In genomic region chr14:56581041-56581727, GRCh38 we compare ENCODE assay signal across 9 cellular contexts. TPM values are rescaled to one million over a fixed set of nuclear protein-coding genes. Genes with fewer than 3 reads are reported as not detected.
A peak's percentile ranks its signal among the peaks of the same experiment; 100 is the strongest.
DNase-seq lines count a peak whose midpoint lies in the region; FAIRE-seq and TF ChIP-seq lines count a peak whose summit lies in the region.
"Had no signal": no experiment of that assay in that cellular context is flagged by ENCODE, and none has a peak within 500 bp of the region (broad histone marks: within the 10 kb centered on the region; RNA-seq: fewer than 3 reads in every experiment).

No MANE protein-coding gene starts in this region.

- peak overlapping the region; percentile 99 for H3K4me3 ChIP-seq in GM12865 (ENCODE audit: low read depth, low read length)
- peak overlapping the region; percentile 99 for H3K4me3 ChIP-seq in bronchial epithelial cell (ENCODE audit: low read depth, low read length)
- peak overlapping the region; percentile 76 to 87 for H3K4me3 ChIP-seq in neutrophil (ENCODE audit: low read depth in 1 of 2, low read length in 1 of 2)

- DNase-seq in GM12865 (ENCODE audit: low read depth) (peak; percentile 5), LHCN-M2 (ENCODE audit: low read depth) (peak; percentile 5), bronchial epithelial cell (ENCODE audit: low read depth) (no peak), COLO829 (ENCODE audit: low spot score) (no peak), activated gamma-delta T cell (lab: John Stamatoyannopoulos, UW) (no peak)
- DNase-seq in effector CD4-positive, alpha-beta T cell = no peak
- DNase-seq in activated CD8-positive, alpha-beta memory T cell treated with anti-CD3 and anti-CD28 coated beads, Interleukin-2, amount 50 U/mL, for 4 hours = no peak
- DNase-seq: posterior cingulate gyrus had no signal

- no peak for FAIRE-seq in bronchial epithelial cell (lab: Jason Lieb, UNC)

- TF ChIP-seq CTCF in GM12865 (IDR thresholded peaks at IDR 0.05; ENCODE audit: insufficient read depth, low read depth, low read length, missing control alignments) = no peak
- no peak for TF ChIP-seq CTCF in bronchial epithelial cell (IDR thresholded peaks at IDR 0.05; ENCODE audit: insufficient read depth, low read length, severe bottlenecking)
- TF ChIP-seq CTCF in neutrophil (IDR thresholded peaks at IDR 0.05) = no peak

- peak overlapping the region; percentile 89 for H3K27ac ChIP-seq in neutrophil

- no peaks in the 10 kb centered on the region for H3K9me3 ChIP-seq in neutrophil

- H3K36me3 ChIP-seq in bronchial epithelial cell (ENCODE audit: control insufficient read depth, insufficient read depth, low read length) (peaks cover 2% of the 10 kb centered on the region), neutrophil (peaks cover 8% of the 10 kb centered on the region)

- H3K27me3 ChIP-seq in bronchial epithelial cell (ENCODE audit: control insufficient read depth, insufficient read depth, low read length) (no peaks in the 10 kb centered on the region), neutrophil (peaks cover 7% of the 10 kb centered on the region)

- peaks cover 19 to 27% of the 10 kb centered on the region in 2 experiments for H3K4me1 ChIP-seq in neutrophil (ENCODE audit: control insufficient read depth in 1 of 2, insufficient read depth in 1 of 2, low read depth in 1 of 2, low read length in 1 of 2)

RNA-seq across cellular contexts. Expression of gene TMEM260, which starts 1.6 kb away (rescaled TPM):
- total RNA-seq in LHCN-M2 (2014; rRNA removed) (12.7 and 13.9 TPM in 2 replicates), bronchial epithelial cell (19.5 and 21.5 TPM in 2 replicates)
- 5.1 TPM for polyA plus RNA-seq in LHCN-M2 (2012)

Comparison
In these comparisons a context has a peak if more than half of its experiments do, and no peak if none do; other contexts are left out.
1. DNase-seq: peak in GM12865 (single experiment) and LHCN-M2 (single experiment); none in bronchial epithelial cell (single experiment), effector CD4-positive, alpha-beta T cell (single experiment), COLO829 (single experiment), activated CD8-positive, alpha-beta memory T cell treated with anti-CD3 and anti-CD28 coated beads, Interleukin-2, amount 50 U/mL, for 4 hours (single experiment) and activated gamma-delta T cell (single experiment).
2. Peak in every context shown above with its lines, with median percentiles within 50 percentile points of each other: H3K4me3 ChIP-seq.